In genomic region chr5:31854625-31855526, GRCh38 we compare ENCODE assay signal across 8 cellular contexts.
A peak's percentile ranks its signal among the peaks of the same experiment; 100 is the strongest.
DNase-seq lines count a peak whose midpoint lies in the region; ATAC-seq, FAIRE-seq and TF ChIP-seq lines count a peak whose summit lies in the region.

No MANE protein-coding gene starts in this region.

- POLR2A ChIA-PET in GM10248 (lab: Yijun Ruan, JAX), result no interaction called here

- no peaks in the 10 kb centered on the region for H3F3A ChIP-seq in smooth muscle cell (ENCODE audit: low read depth)

- CTCF ChIA-PET in GM10248 (lab: Yijun Ruan, JAX), result interaction anchor here (0.7 to 2.6 kb wide), 3 partner anchors 19 to 222 kb away, joined by 3 to 9 read pairs (median 6); no protein-coding TSS in a partner anchor

- H3K27me3 ChIP-seq in SJSA1 (replicated peaks) (no peaks in the 10 kb centered on the region), smooth muscle cell (ENCODE audit: low read depth) (no peaks in the 10 kb centered on the region)

- DNase-seq in GM10248 (ENCODE audit: extremely low spot score), result peak; percentile 25
- peak in 1 of 2 experiments; percentile 2 for DNase-seq in SJSA1 (ENCODE audit: low read depth in 1 of 2, low spot score in 2 of 2)
- DNase-seq in choroid plexus epithelial cell (ENCODE audit: low read depth), result peak; percentile 34
- DNase-seq in kidney, result peak; percentile 86
- DNase-seq in smooth muscle cell (lab: John Stamatoyannopoulos, UW; ENCODE audit: unreplicated experiment), result peak; percentile 25
- no peak for DNase-seq in NK-92 treated with Interleukin-12 subunit alpha and Interleukin-12 subunit beta, amount 100 ng/mL, for 24 hours (lab: John Stamatoyannopoulos, UW)

- intact Hi-C loops in kidney (cut with DNase I), result no loop called here

- H2AFZ ChIP-seq in smooth muscle cell (ENCODE audit: low read depth), result peak overlapping the region; percentile 86

- H3K27ac ChIP-seq in SJSA1 (no peak overlapping the region), kidney (ENCODE audit: low read depth in 2 of 2, low read length in 2 of 2) (peak overlapping the region; percentile 23 to 68), smooth muscle cell (ENCODE audit: low read depth) (no peak overlapping the region)

- FAIRE-seq in kidney (lab: Jason Lieb, UNC), result no peak

- peak overlapping the region; percentile 36 for H3K4me3 ChIP-seq in SJSA1
- peak overlapping the region; percentile 59 for H3K4me3 ChIP-seq in choroid plexus epithelial cell (ENCODE audit: low read depth, low read length)
- peak overlapping the region; percentile 70 to 77 for H3K4me3 ChIP-seq in kidney (ENCODE audit: low read length in 2 of 2)
- peak overlapping the region; percentile 58 for H3K4me3 ChIP-seq in smooth muscle cell

- no peaks in the 10 kb centered on the region for H3K36me3 ChIP-seq in SJSA1
- H3K36me3 ChIP-seq in kidney (ENCODE audit: control insufficient read depth in 1 of 2, insufficient read depth in 2 of 2, low read length in 2 of 2), result peaks cover 0 to 2% of the 10 kb centered on the region in 2 donors
- no peaks in the 10 kb centered on the region for H3K36me3 ChIP-seq in smooth muscle cell (ENCODE audit: low read depth)

- peak overlapping the region; percentile 49 to 85 for H3K9ac ChIP-seq in kidney (ENCODE audit: low read length in 2 of 2)
- H3K9ac ChIP-seq in smooth muscle cell (ENCODE audit: low read depth), result peak overlapping the region; percentile 25

- H3K4me1 ChIP-seq in SJSA1 (replicated peaks) (0 out of 2 replicates have a peak, but pooled peaks cover 4% of the 10 kb centered on the region), kidney (ENCODE audit: control insufficient read depth in 1 of 2, insufficient read depth in 1 of 2, low read depth in 1 of 2, low read length in 2 of 2) (peaks cover 0 to 4% of the 10 kb centered on the region in 2 donors), smooth muscle cell (ENCODE audit: low read depth) (peaks cover 23% of the 10 kb centered on the region)

- no peak for TF ChIP-seq CTCF in GM10248 (IDR thresholded peaks at IDR 0.05; ENCODE audit: control extremely low read depth, extremely low read depth, low read depth, missing control alignments)
- peak; percentile 53 for TF ChIP-seq CTCF in choroid plexus epithelial cell (conservative IDR thresholded peaks at IDR 0.05; ENCODE audit: low read depth, low read length)
- TF ChIP-seq CTCF in kidney (IDR thresholded peaks at IDR 0.05; ENCODE audit: borderline replicate concordance, extremely low read depth, insufficient read depth), result peak; percentile 12
- no peak for TF ChIP-seq CTCF in smooth muscle cell (IDR thresholded peaks at IDR 0.05; ENCODE audit: borderline replicate concordance, insufficient read depth, poor library complexity, severe bottlenecking)

- ATAC-seq in activated CD4-positive, CD25-positive, alpha-beta regulatory T cell treated with anti-CD3 and anti-CD28 coated beads, Interleukin-2, amount 50 U/mL, for 24 hours, result no peak
- ATAC-seq in GM18868 (IDR thresholded peaks at IDR 0.05; ENCODE audit: unreplicated experiment), result no peak

- H3K4me2 ChIP-seq in smooth muscle cell, result peak overlapping the region; percentile 87

- no peaks in the 10 kb centered on the region for H4K20me1 ChIP-seq in smooth muscle cell (ENCODE audit: low read depth)

- H3K79me2 ChIP-seq in smooth muscle cell (ENCODE audit: low read depth), result no peaks in the 10 kb centered on the region

- WGBS in smooth muscle cell (ENCODE audit: low lambda C conversion rate), result under 1% methylated on average over 51 of the region's 54 CpGs

- no peaks in the 10 kb centered on the region for H3K9me3 ChIP-seq in SJSA1 (replicated peaks)
- H3K9me3 ChIP-seq in kidney (ENCODE audit: control insufficient read depth in 1 of 2, low read length in 2 of 2), result peaks cover 0 to 12% of the 10 kb centered on the region in 2 donors
- H3K9me3 ChIP-seq in smooth muscle cell (replicated peaks; ENCODE audit: low read depth), result no peaks in the 10 kb centered on the region

Comparison
In these comparisons a context has a peak if more than half of its experiments do, and no peak if none do; other contexts are left out.
1. CTCF ChIP-seq: peak in choroid plexus epithelial cell (single experiment) and kidney (single experiment); none in GM10248 (single experiment) and smooth muscle cell (single experiment).
2. H3K27ac ChIP-seq: peak in kidney (2 of 2); none in SJSA1 (single experiment) and smooth muscle cell (single experiment).
3. Peak in every context shown above with its lines, with median percentiles within 50 percentile points of each other: H3K4me3 ChIP-seq.